In the genomic region with DNA sequence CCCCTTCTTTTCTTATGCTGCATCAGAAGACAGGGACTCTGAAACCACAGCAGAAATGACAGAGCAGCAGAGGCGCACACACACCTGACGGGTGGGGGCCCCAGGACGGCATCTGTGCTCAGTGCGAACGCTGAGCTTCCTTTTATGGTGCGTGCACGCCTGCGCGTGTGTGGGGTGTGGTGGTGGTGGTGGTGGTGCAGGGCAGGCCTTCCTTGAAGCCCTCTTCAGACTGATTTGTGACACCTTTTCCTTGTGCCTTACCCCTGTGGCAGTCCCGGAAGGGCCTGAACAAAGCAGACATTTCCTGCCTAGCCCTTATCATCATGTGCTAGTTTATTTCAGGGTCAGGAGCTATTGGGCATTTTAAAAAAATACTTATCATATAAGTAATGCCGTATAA, we compare ENCODE assay signal across 14 cellular contexts.
DNase-seq lines count a peak whose midpoint lies in the region; ATAC-seq, FAIRE-seq and TF ChIP-seq lines count a peak whose summit lies in the region.
"Had no signal": no experiment of that assay in that cellular context is flagged by ENCODE, and none has a peak within 500 bp of the region (broad histone marks: within the 10 kb centered on the region; RNA-seq: fewer than 3 reads in every experiment).

No MANE protein-coding gene starts in this region.

- no peaks in the 10 kb centered on the region for H3K9me3 ChIP-seq in endothelial cell of umbilical vein (replicated peaks; ENCODE audit: control insufficient read depth, insufficient read depth, low read length)
- H3K9me3 ChIP-seq in SJCRH30 (replicated peaks), result no peaks in the 10 kb centered on the region
- H3K9me3 ChIP-seq: psoas muscle, testis had no signal

- peak overlapping the region; percentile 39 for H3K4me2 ChIP-seq in endothelial cell of umbilical vein (ENCODE audit: insufficient read depth, low read length)

- H3K4me3 ChIP-seq in endothelial cell of umbilical vein (replicated peaks in 1 of 3; ENCODE audit: insufficient read depth in 1 of 3, low read depth in 1 of 3, low read length in 3 of 3) (no peak overlapping the region), SJCRH30 (no peak overlapping the region)
- H3K4me3 ChIP-seq: psoas muscle, testis had no signal

- no peaks in the 10 kb centered on the region for H3K9me3 Mint-ChIP-seq in activated T-cell treated with anti-CD3 and anti-CD28 coated beads, Interleukin-2, amount 50 U/mL, for 72 hours
- no peaks in the 10 kb centered on the region for H3K9me3 Mint-ChIP-seq in activated T-cell treated with anti-CD3 and anti-CD28 coated beads, Interleukin-2, amount 50 U/mL, for 24 hours
- no peaks in the 10 kb centered on the region for H3K9me3 Mint-ChIP-seq in stimulated activated naive CD8-positive, alpha-beta T cell treated with anti-CD3 and anti-CD28 coated beads, Interleukin-15, amount 100 ng/mL, for 72 hours
- H3K9me3 Mint-ChIP-seq: natural killer cell had no signal

- no peaks in the 10 kb centered on the region for H3K4me1 Mint-ChIP-seq in activated T-cell treated with anti-CD3 and anti-CD28 coated beads, Interleukin-2, amount 50 U/mL, for 72 hours (ENCODE audit: low read depth)
- peaks cover 5% of the 10 kb centered on the region for H3K4me1 Mint-ChIP-seq in activated T-cell treated with anti-CD3 and anti-CD28 coated beads, Interleukin-2, amount 50 U/mL, for 24 hours (ENCODE audit: low read depth)
- H3K4me1 Mint-ChIP-seq in stimulated activated naive CD8-positive, alpha-beta T cell treated with anti-CD3 and anti-CD28 coated beads, Interleukin-15, amount 100 ng/mL, for 72 hours, result peaks cover 11% of the 10 kb centered on the region

- H3K9ac ChIP-seq in endothelial cell of umbilical vein (replicated peaks; ENCODE audit: extremely low read depth, insufficient read depth, low read length), result no peak overlapping the region

- peak; percentile 53 to 54 for ATAC-seq in activated T-cell treated with anti-CD3 and anti-CD28 coated beads, Interleukin-2, amount 50 U/mL, for 72 hours (replicated peaks in 1 of 2)
- ATAC-seq in stimulated activated naive CD8-positive, alpha-beta T cell treated with anti-CD3 and anti-CD28 coated beads, Interleukin-15, amount 100 ng/mL, for 72 hours, result peak; percentile 84

- FAIRE-seq in endothelial cell of umbilical vein (lab: Jason Lieb, UNC), result peak; percentile 82
- FAIRE-seq: D721Med had no signal

- H3K36me3 ChIP-seq in endothelial cell of umbilical vein (ENCODE audit: control insufficient read depth in 2 of 2, extremely low read depth in 1 of 2, insufficient read depth in 2 of 2, low read length in 2 of 2) (peaks cover 0 to 2% of the 10 kb centered on the region in 2 experiments), SJCRH30 (no peaks in the 10 kb centered on the region)

- intact Hi-C loops in endothelial cell of umbilical vein (cut with micrococcal nuclease), result loop anchor here (1.0 to 5.0 kb wide), 5 partner anchors 11 to 124 kb away; no protein-coding TSS in a partner anchor

- dilution Hi-C loops in endothelial cell of umbilical vein (cut with MboI; ENCODE audit: extremely low pct_ligation_motif_present, low sequenced_read_pairs), result no loop called here

- no peak for TF ChIP-seq CTCF in endothelial cell of umbilical vein (IDR thresholded peaks at IDR 0.05; ENCODE audit: extremely low read depth in 1 of 2, insufficient read depth in 1 of 2, low read depth in 1 of 2, low read length in 2 of 2)

- no peaks in the 10 kb centered on the region for H3K36me3 Mint-ChIP-seq in activated T-cell treated with anti-CD3 and anti-CD28 coated beads, Interleukin-2, amount 50 U/mL, for 72 hours (ENCODE audit: insufficient read depth in 2 of 2)
- H3K36me3 Mint-ChIP-seq in activated T-cell treated with anti-CD3 and anti-CD28 coated beads, Interleukin-2, amount 50 U/mL, for 24 hours (ENCODE audit: low read depth), result no peaks in the 10 kb centered on the region
- H3K36me3 Mint-ChIP-seq: natural killer cell had no signal

- H3K4me3 Mint-ChIP-seq in activated T-cell treated with anti-CD3 and anti-CD28 coated beads, Interleukin-2, amount 50 U/mL, for 72 hours, result no peak overlapping the region
- no peak overlapping the region for H3K4me3 Mint-ChIP-seq in activated T-cell treated with anti-CD3 and anti-CD28 coated beads, Interleukin-2, amount 50 U/mL, for 24 hours
- H3K4me3 Mint-ChIP-seq in stimulated activated naive CD8-positive, alpha-beta T cell treated with anti-CD3 and anti-CD28 coated beads, Interleukin-15, amount 100 ng/mL, for 72 hours, result no peak overlapping the region
- H3K4me3 Mint-ChIP-seq: natural killer cell had no signal

- no peaks in the 10 kb centered on the region for H3K79me2 ChIP-seq in endothelial cell of umbilical vein (ENCODE audit: control insufficient read depth, insufficient read depth, low read length)

- peaks cover 8% of the 10 kb centered on the region for H3K27me3 Mint-ChIP-seq in activated T-cell treated with anti-CD3 and anti-CD28 coated beads, Interleukin-2, amount 50 U/mL, for 72 hours (ENCODE audit: low read depth)
- H3K27me3 Mint-ChIP-seq in activated T-cell treated with anti-CD3 and anti-CD28 coated beads, Interleukin-2, amount 50 U/mL, for 24 hours, result peaks cover 22% of the 10 kb centered on the region
- peaks cover 34% of the 10 kb centered on the region for H3K27me3 Mint-ChIP-seq in stimulated activated naive CD8-positive, alpha-beta T cell treated with anti-CD3 and anti-CD28 coated beads, Interleukin-15, amount 100 ng/mL, for 72 hours

- BruUV-seq in endothelial cell of umbilical vein (replicated peaks; lab: Mats Ljungman, UMichigan), result no TSS peak

- H4K20me1 ChIP-seq in endothelial cell of umbilical vein (replicated peaks; ENCODE audit: control insufficient read depth, extremely low read depth, insufficient read depth, low read length), result peaks cover 2% of the 10 kb centered on the region

- H2AFZ ChIP-seq in endothelial cell of umbilical vein (ENCODE audit: low read depth, low read length), result no peak overlapping the region

- H3K9me1 ChIP-seq in endothelial cell of umbilical vein (replicated peaks; ENCODE audit: control insufficient read depth, extremely low read depth, insufficient read depth, low read length), result no peaks in the 10 kb centered on the region

- no peaks in the 10 kb centered on the region for H3K27me3 ChIP-seq in endothelial cell of umbilical vein (ENCODE audit: control insufficient read depth in 2 of 2, insufficient read depth in 2 of 2, low read length in 2 of 2)
- H3K27me3 ChIP-seq in SJCRH30, result no peaks in the 10 kb centered on the region
- H3K27me3 ChIP-seq: testis had no signal

- H3K4me1 ChIP-seq in endothelial cell of umbilical vein (ENCODE audit: control insufficient read depth, extremely low read depth, insufficient read depth, low read length) (peaks cover 42% of the 10 kb centered on the region), SJCRH30 (peaks cover 58% of the 10 kb centered on the region)

- no peak overlapping the region for H3K27ac Mint-ChIP-seq in activated T-cell treated with anti-CD3 and anti-CD28 coated beads, Interleukin-2, amount 50 U/mL, for 72 hours
- H3K27ac Mint-ChIP-seq in activated T-cell treated with anti-CD3 and anti-CD28 coated beads, Interleukin-2, amount 50 U/mL, for 24 hours, result no peak overlapping the region
- H3K27ac Mint-ChIP-seq in stimulated activated naive CD8-positive, alpha-beta T cell treated with anti-CD3 and anti-CD28 coated beads, Interleukin-15, amount 100 ng/mL, for 72 hours, result no peak overlapping the region
- H3K27ac Mint-ChIP-seq: natural killer cell had no signal

- CTCF ChIA-PET in endothelial cell of umbilical vein (lab: Charles Lee), result interaction anchor here (0.9 to 3.5 kb wide), 16 partner anchors 9 to 147 kb away, joined by 3 to 20 read pairs (median 5); no protein-coding TSS in a partner anchor

- POLR2A ChIA-PET in endothelial cell of umbilical vein (lab: Charles Lee), result interaction anchor here (0.6 kb wide), 1 partner anchor 30 kb away, joined by 3 read pairs; no protein-coding TSS in a partner anchor

- no peak for TF ChIP-seq POLR2A in endothelial cell of umbilical vein (IDR thresholded peaks at IDR 0.05; ENCODE audit: low read depth, low read length)

- DNase-seq in activated T-cell treated with anti-CD3 and anti-CD28 coated beads, Interleukin-2, amount 50 U/mL, for 72 hours, result peak; percentile 7 to 11
- no peak for DNase-seq in activated T-cell treated with anti-CD3 and anti-CD28 coated beads, Interleukin-2, amount 50 U/mL, for 24 hours
- DNase-seq in NCI-H2029 treated with DMSO at 0.1 percent for 48 hours (lab: John Stamatoyannopoulos, UW) (peak; percentile 30), endothelial cell of umbilical vein (ENCODE audit: low read depth, low spot score) (peak; percentile 73), DMS 273 (lab: John Stamatoyannopoulos, UW; ENCODE audit: unreplicated experiment) (no peak), NCI-H1694 (lab: John Stamatoyannopoulos, UW) (no peak), SJCRH30 (no peak)
- DNase-seq in stimulated activated naive CD8-positive, alpha-beta T cell treated with anti-CD3 and anti-CD28 coated beads, Interleukin-15, amount 100 ng/mL, for 72 hours, result no peak
- DNase-seq: activated CD4-positive, CD25-positive, alpha-beta regulatory T cell treated with anti-CD3 and anti-CD28 coated beads, Interleukin-2, amount 50 U/mL, for 72 hours; natural killer cell; NCI-H524; testis had no signal

- H3K27ac ChIP-seq in endothelial cell of umbilical vein (ENCODE audit: insufficient read depth, low read depth, low read length) (no peak overlapping the region), SJCRH30 (no peak overlapping the region; the same call in 1 of the 2 replicates)
- H3K27ac ChIP-seq: testis had no signal

TF ChIP-seq in endothelial cell of umbilical vein, 7 proteins besides CTCF, POLR2A, EP300 and RAD21:
- TF ChIP-seq, protein P1, sequence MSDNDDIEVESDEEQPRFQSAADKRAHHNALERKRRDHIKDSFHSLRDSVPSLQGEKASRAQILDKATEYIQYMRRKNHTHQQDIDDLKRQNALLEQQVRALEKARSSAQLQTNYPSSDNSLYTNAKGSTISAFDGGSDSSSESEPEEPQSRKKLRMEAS (IDR thresholded peaks at IDR 0.05; ENCODE audit: insufficient read depth, insufficient read length), result no peak
- TF ChIP-seq GATA2 (IDR thresholded peaks at IDR 0.05; ENCODE audit: insufficient read depth, insufficient read length, low read depth, low read length), result peak; percentile 53

Comparison
In these comparisons a context has a peak if more than half of its experiments do, and no peak if none do; other contexts are left out.
1. DNase-seq: peak in activated T-cell treated with anti-CD3 and anti-CD28 coated beads, Interleukin-2, amount 50 U/mL, for 72 hours (2 of 2), NCI-H2029 treated with DMSO at 0.1 percent for 48 hours (single experiment) and endothelial cell of umbilical vein (single experiment); none in activated T-cell treated with anti-CD3 and anti-CD28 coated beads, Interleukin-2, amount 50 U/mL, for 24 hours (single experiment), stimulated activated naive CD8-positive, alpha-beta T cell treated with anti-CD3 and anti-CD28 coated beads, Interleukin-15, amount 100 ng/mL, for 72 hours (0 of 2), DMS 273 (single experiment), NCI-H1694 (single experiment) and SJCRH30 (0 of 2).